ENCODE assay signal across 30 cellular contexts in the genomic region with DNA sequence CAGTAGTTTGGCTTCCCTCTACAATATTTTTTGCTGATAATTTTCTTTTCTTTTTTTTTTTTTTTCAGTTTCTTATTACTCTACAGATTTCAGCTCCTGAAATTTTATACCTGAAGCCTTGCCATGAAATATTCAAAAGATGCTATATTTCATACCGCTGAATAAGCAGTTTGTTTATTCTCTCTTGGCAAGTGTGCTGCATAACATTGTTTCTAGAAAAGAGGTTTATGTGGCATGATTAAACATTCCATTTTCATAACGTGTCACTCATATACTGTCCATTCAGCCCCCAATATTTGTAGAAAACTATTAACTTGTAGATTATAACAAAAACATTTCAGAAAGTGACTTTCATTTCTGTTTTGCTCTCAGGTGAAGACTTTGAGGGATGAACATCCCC.
"Had no signal": no experiment of that assay in that cellular context is flagged by ENCODE, and none has a peak within 500 bp of the region (broad histone marks: within the 10 kb centered on the region; RNA-seq: fewer than 3 reads in every experiment).

No MANE protein-coding gene starts in this region.

- H3K9me3 ChIP-seq: adrenal gland, breast epithelium, MG63, Peyer's patch, SJCRH30, SK-N-SH had no signal

- H3K9ac ChIP-seq: KMS-11, SK-N-SH had no signal

- ATAC-seq: activated CD8-positive, alpha-beta memory T cell treated with anti-CD3 and anti-CD28 coated beads, Interleukin-2, amount 10 ng/mL, durations not matched to agents 7 days and 5 days; activated CD8-positive, alpha-beta T cell treated with anti-CD3 and anti-CD28 coated beads, Interleukin-2, amount 10 ng/mL, durations not matched to agents 7 days and 5 days had no signal

- H3K27ac Mint-ChIP-seq: activated CD8-positive, alpha-beta memory T cell treated with anti-CD3 and anti-CD28 coated beads, Interleukin-2, amount 10 ng/mL, durations not matched to agents 7 days and 5 days; activated CD8-positive, alpha-beta T cell treated with anti-CD3 and anti-CD28 coated beads, Interleukin-2, amount 10 ng/mL, durations not matched to agents 7 days and 5 days; activated naive CD4-positive, alpha-beta T cell treated with anti-CD3 and anti-CD28 coated beads, Interleukin-2, amount 10 ng/mL, durations not matched to agents 7 days and 5 days; activated naive CD8-positive, alpha-beta T cell treated with anti-CD3 and anti-CD28 coated beads for 36 hours; activated T-cell treated with anti-CD3 and anti-CD28 coated beads, Interleukin-2, amount 50 U/mL, for 24 hours had no signal

- H3K4me3 ChIP-seq: adrenal gland, breast epithelium, MG63, Peyer's patch, SJCRH30 had no signal

- H3K36me3 ChIP-seq: adrenal gland, breast epithelium, MG63, Peyer's patch, SJCRH30, WERI-Rb-1 had no signal

- H3K4me1 Mint-ChIP-seq: activated naive CD4-positive, alpha-beta T cell treated with anti-CD3 and anti-CD28 coated beads, Interleukin-2, amount 10 ng/mL, durations not matched to agents 7 days and 5 days had no signal

- H3K36me3 Mint-ChIP-seq: activated CD8-positive, alpha-beta memory T cell treated with anti-CD3 and anti-CD28 coated beads, Interleukin-2, amount 10 ng/mL, durations not matched to agents 7 days and 5 days; activated naive CD4-positive, alpha-beta T cell treated with anti-CD3 and anti-CD28 coated beads, Interleukin-2, amount 10 ng/mL, durations not matched to agents 7 days and 5 days; activated naive CD8-positive, alpha-beta T cell treated with anti-CD3 and anti-CD28 coated beads for 36 hours had no signal

- H3K4me3 Mint-ChIP-seq: activated CD8-positive, alpha-beta memory T cell treated with anti-CD3 and anti-CD28 coated beads, Interleukin-2, amount 10 ng/mL, durations not matched to agents 7 days and 5 days; activated CD8-positive, alpha-beta T cell treated with anti-CD3 and anti-CD28 coated beads, Interleukin-2, amount 10 ng/mL, durations not matched to agents 7 days and 5 days; activated naive CD4-positive, alpha-beta T cell treated with anti-CD3 and anti-CD28 coated beads, Interleukin-2, amount 10 ng/mL, durations not matched to agents 7 days and 5 days; activated naive CD8-positive, alpha-beta T cell treated with anti-CD3 and anti-CD28 coated beads for 36 hours; activated T-cell treated with anti-CD3 and anti-CD28 coated beads, Interleukin-2, amount 50 U/mL, for 24 hours had no signal

- H3K4me2 ChIP-seq: KMS-11, SK-N-SH had no signal

- H3K27ac ChIP-seq: adrenal gland, breast epithelium, KMS-11, Peyer's patch, RWPE1, SJCRH30, WERI-Rb-1 had no signal

- H3K27me3 Mint-ChIP-seq: activated CD8-positive, alpha-beta memory T cell treated with anti-CD3 and anti-CD28 coated beads, Interleukin-2, amount 10 ng/mL, durations not matched to agents 7 days and 5 days; activated naive CD4-positive, alpha-beta T cell treated with anti-CD3 and anti-CD28 coated beads, Interleukin-2, amount 10 ng/mL, durations not matched to agents 7 days and 5 days; activated naive CD8-positive, alpha-beta T cell treated with anti-CD3 and anti-CD28 coated beads for 36 hours had no signal

- DNase-seq: activated CD4-positive, alpha-beta T cell treated with anti-CD3 and anti-CD28 coated beads for 4 hours; activated CD4-positive, alpha-beta T cell treated with anti-CD3 and anti-CD28 coated beads, Interleukin-2, amount 50 U/mL, for 4 hours; activated CD8-positive, alpha-beta memory T cell treated with anti-CD3 and anti-CD28 coated beads, Interleukin-2, amount 10 ng/mL, durations not matched to agents 7 days and 5 days; activated CD8-positive, alpha-beta T cell treated with anti-CD3 and anti-CD28 coated beads, Interleukin-2, amount 10 ng/mL, durations not matched to agents 7 days and 5 days; activated gamma-delta T cell; activated naive CD4-positive, alpha-beta T cell treated with anti-CD3 and anti-CD28 coated beads, Interleukin-2, amount 10 ng/mL, durations not matched to agents 7 days and 5 days; activated naive CD8-positive, alpha-beta T cell treated with anti-CD3 and anti-CD28 coated beads for 36 hours; activated T-cell treated with anti-CD3 and anti-CD28 coated beads, Interleukin-2, amount 50 U/mL, for 24 hours; adrenal gland; anterior cingulate cortex; central memory CD4-positive, alpha-beta T cell; MG63; MV-4-11; NCI-H1092 treated with DMSO at 0.1 percent for 48 hours; NCI-H1417 treated with DMSO at 0.1 percent for 48 hours; NCI-H1694; NCI-H2081; NCI-H510A treated with DMSO at 0.1 percent for 48 hours; NCI-H69; NK-92 treated with Interleukin-12 subunit alpha and Interleukin-12 subunit beta, amount 100 ng/mL, for 24 hours; OCI-M1; Peyer's patch; Right ventricle myocardium superior; SJCRH30; SK-N-SH; T-helper 1 cell; WERI-Rb-1 had no signal

- H3K27me3 ChIP-seq: adrenal gland, breast epithelium, MG63, Peyer's patch, SJCRH30 had no signal

- H3K4me1 ChIP-seq: adrenal gland, breast epithelium, Peyer's patch, SJCRH30 had no signal
